In the genomic region with DNA sequence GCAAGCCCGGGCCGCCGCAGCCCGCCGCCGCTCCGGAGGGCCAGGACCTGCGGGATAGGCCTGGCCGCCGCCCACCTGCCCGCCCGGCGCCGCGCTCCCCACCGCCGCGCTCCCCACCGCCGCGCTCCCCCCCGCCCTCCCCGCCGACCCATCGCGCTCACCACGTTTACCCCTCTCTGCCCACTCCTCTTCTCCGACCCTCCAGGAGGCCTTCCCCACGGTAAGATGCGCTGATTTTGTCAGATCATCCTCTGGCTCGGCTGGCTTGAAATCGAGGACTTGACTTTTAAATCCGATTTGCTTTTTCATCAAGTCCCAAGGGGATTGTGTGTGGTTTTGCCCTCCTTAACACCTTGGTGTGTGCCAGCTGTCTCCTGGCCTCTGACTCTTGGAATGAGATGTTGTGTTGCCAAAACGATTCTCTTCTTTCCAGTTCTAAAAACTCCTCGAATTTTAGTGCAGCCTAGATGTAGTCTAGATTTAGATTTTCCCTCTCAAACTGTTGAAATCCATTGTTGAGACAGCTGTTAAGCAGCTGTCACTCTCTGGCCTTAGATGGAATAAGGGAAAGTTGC, we compare ENCODE assay signal across 8 cellular contexts. TPM values are rescaled to one million over a fixed set of nuclear protein-coding genes. Genes with fewer than 3 reads are reported as not detected.
A peak's percentile ranks its signal among the peaks of the same experiment; 100 is the strongest.
DNase-seq lines count a peak whose midpoint lies in the region; ATAC-seq and TF ChIP-seq lines count a peak whose summit lies in the region.

No MANE protein-coding gene starts in this region.

- H3K9me3 ChIP-seq in stomach = no peaks in the 10 kb centered on the region

- no peaks in the 10 kb centered on the region for H3K27me3 ChIP-seq in stomach

- peaks cover 37 to 51% (median 42%) of the 10 kb centered on the region in 4 donors for H3K36me3 ChIP-seq in stomach

- ATAC-seq in HG02759 (IDR thresholded peaks at IDR 0.05; ENCODE audit: unreplicated experiment) = peak; percentile 34
- ATAC-seq in activated naive CD8-positive, alpha-beta T cell treated with anti-CD3 and anti-CD28 coated beads, Interleukin-2, amount 50 U/mL, for 24 hours = peak; percentile 5
- no peak for ATAC-seq in HG02870 (IDR thresholded peaks at IDR 0.05; ENCODE audit: unreplicated experiment)

- peak overlapping the region; percentile 91 for H3K27ac Mint-ChIP-seq in activated naive CD8-positive, alpha-beta T cell treated with anti-CD3 and anti-CD28 coated beads, Interleukin-2, amount 50 U/mL, for 24 hours
- H3K27ac Mint-ChIP-seq in immature natural killer cell = peak overlapping the region; percentile 94 to 97 (median 96)

- H3K27me3 Mint-ChIP-seq in activated naive CD8-positive, alpha-beta T cell treated with anti-CD3 and anti-CD28 coated beads, Interleukin-2, amount 50 U/mL, for 24 hours = no peaks in the 10 kb centered on the region
- H3K27me3 Mint-ChIP-seq in immature natural killer cell (ENCODE audit: low read depth in 3 of 3) = peaks cover 4 to 12% (median 10%) of the 10 kb centered on the region in 3 donors

- no peak for TF ChIP-seq POLR2A in stomach (IDR thresholded peaks at IDR 0.05)

- peak overlapping the region; percentile 92 for H3K4me3 Mint-ChIP-seq in activated naive CD8-positive, alpha-beta T cell treated with anti-CD3 and anti-CD28 coated beads, Interleukin-2, amount 50 U/mL, for 24 hours
- peak overlapping the region; percentile 91 to 98 (median 93) for H3K4me3 Mint-ChIP-seq in immature natural killer cell

- H3K36me3 Mint-ChIP-seq in activated naive CD8-positive, alpha-beta T cell treated with anti-CD3 and anti-CD28 coated beads, Interleukin-2, amount 50 U/mL, for 24 hours (ENCODE audit: low read depth) = peaks cover 58% of the 10 kb centered on the region
- peaks cover 21 to 37% (median 22%) of the 10 kb centered on the region in 3 donors for H3K36me3 Mint-ChIP-seq in immature natural killer cell

- no peak for DNase-seq in activated naive CD8-positive, alpha-beta T cell treated with anti-CD3 and anti-CD28 coated beads, Interleukin-2, amount 50 U/mL, for 24 hours
- DNase-seq in immature natural killer cell (no peak), stomach (no peak), HK-2 (ENCODE audit: unreplicated experiment) (no peak), SW 1271 (lab: John Stamatoyannopoulos, UW) (no peak)

- H3K4me1 ChIP-seq in stomach = peaks cover 19 to 30% (median 28%) of the 10 kb centered on the region in 4 donors

- intact Hi-C loops in stomach (cut with DNase I; ENCODE audit: low total_unique reads) = no loop called here

- H3K4me1 Mint-ChIP-seq in activated naive CD8-positive, alpha-beta T cell treated with anti-CD3 and anti-CD28 coated beads, Interleukin-2, amount 50 U/mL, for 24 hours = peaks cover 33% of the 10 kb centered on the region
- H3K4me1 Mint-ChIP-seq in immature natural killer cell = peaks cover 31 to 47% of the 10 kb centered on the region in 2 donors

- WGBS in stomach, 5 donors = 0 to 4% (median 1%) methylated on average over 4 to 35 of the region's 35 CpGs

- H3K27ac ChIP-seq in C4-2B = peak overlapping the region; percentile 79
- H3K27ac ChIP-seq in stomach = peak overlapping the region; percentile 73 to 97 (median 96)

- TF ChIP-seq CTCF in C4-2B (conservative IDR thresholded peaks at IDR 0.05) (no peak), stomach (IDR thresholded peaks at IDR 0.05) (no peak)

- peak overlapping the region; percentile 80 to 90 (median 88) for H3K4me3 ChIP-seq in stomach

- TF ChIP-seq EP300 in stomach (IDR thresholded peaks at IDR 0.05) = no peak

- no peaks in the 10 kb centered on the region for H3K9me3 Mint-ChIP-seq in activated naive CD8-positive, alpha-beta T cell treated with anti-CD3 and anti-CD28 coated beads, Interleukin-2, amount 50 U/mL, for 24 hours
- H3K9me3 Mint-ChIP-seq in immature natural killer cell = no peaks in the 10 kb centered on the region

RNA-seq across cellular contexts. Expression of a gene that starts 0.7 kb away (rescaled TPM):
- polyA plus RNA-seq in immature natural killer cell = 10 to 100 TPM in 1 of 3 donors, 1 to 10 TPM in 2; 4.4 to 23.0 (median 7.4) TPM
- 10 to 100 TPM; 12.1 to 66.3 (median 23.9) TPM for total RNA-seq in stomach
- 1 to 10 TPM; 7.5 to 9.8 (median 7.5) TPM for polyA plus RNA-seq in stomach

RNA-seq across cellular contexts. Expression of a gene that starts 43.6 kb away (rescaled TPM):
- not detected for polyA plus RNA-seq in immature natural killer cell
- 1 to 10 TPM in 1 of 5 donors, not detected in 4; 3.1 TPM for total RNA-seq in stomach
- polyA plus RNA-seq in stomach = 10 to 100 TPM in 1 of 3 donors, 1 to 10 TPM in 2; 6.2 to 14.1 (median 7.9) TPM

Comparison
In these comparisons a context has a peak if more than half of its experiments do, and no peak if none do; other contexts are left out.
1. RNA of a gene that starts 43.6 kb away (polyA plus RNA-seq): 6.2 to 14.1 TPM in stomach; not detected in immature natural killer cell; every median in the first group is over 4 times any median in the second.